Comparison of ENCODE assay signal across 41 cellular contexts in genomic region chr16:25643633-25644032, GRCh38. TPM values are rescaled to one million over a fixed set of nuclear protein-coding genes. Genes with fewer than 3 reads are reported as not detected.
"Had no signal": no experiment of that assay in that cellular context is flagged by ENCODE, and none has a peak within 500 bp of the region (broad histone marks: within the 10 kb centered on the region; RNA-seq: fewer than 3 reads in every experiment).

No MANE protein-coding gene starts in this region.

- H3K9me3 Mint-ChIP-seq: activated T-helper 2 cell treated with anti-CD3 and anti-CD28 coated beads, Interferon-gamma antibody, Interleukin-2, Interleukin-4, amounts not matched to agents 10 μg/mL and 5 μg/mL and 100 μg/mL, durations not matched to agents 14 hours and 24 hours and 36 hours had no signal

- H3K27me3 Mint-ChIP-seq: activated naive CD4-positive, alpha-beta T cell treated with anti-CD3 and anti-CD28 coated beads, Interleukin-2, amount 10 ng/mL, durations not matched to agents 7 days and 5 days; activated naive CD8-positive, alpha-beta T cell treated with anti-CD3 and anti-CD28 coated beads, Interleukin-2, amount 10 ng/mL, durations not matched to agents 7 days and 5 days had no signal

- H3K4me3 ChIP-seq: adrenal gland, ascending aorta, body of pancreas, breast epithelium, cardiac muscle cell had no signal

- H3K4me1 ChIP-seq: adrenal gland, ascending aorta, body of pancreas, breast epithelium had no signal

- H3K36me3 Mint-ChIP-seq: activated naive CD4-positive, alpha-beta T cell treated with anti-CD3 and anti-CD28 coated beads, Interleukin-2, amount 10 ng/mL, durations not matched to agents 7 days and 5 days; activated naive CD4-positive, alpha-beta T cell treated with anti-CD3 and anti-CD28 coated beads, Interleukin-2, amount 50 U/mL, for 24 hours; activated naive CD8-positive, alpha-beta T cell; activated naive CD8-positive, alpha-beta T cell treated with anti-CD3 and anti-CD28 coated beads for 36 hours; activated naive CD8-positive, alpha-beta T cell treated with anti-CD3 and anti-CD28 coated beads, Interleukin-2, amount 10 ng/mL, durations not matched to agents 7 days and 5 days; brain had no signal

- H3K36me3 ChIP-seq: adrenal gland, ascending aorta, brain microvascular endothelial cell, breast epithelium, cardiac muscle cell had no signal

- H3K27me3 ChIP-seq: adrenal gland, ascending aorta, body of pancreas, brain microvascular endothelial cell, breast epithelium, cardiac muscle cell had no signal

- H3K27ac ChIP-seq: adrenal gland, ascending aorta, body of pancreas, brain microvascular endothelial cell, breast epithelium, cardiac muscle cell had no signal

- ATAC-seq: activated naive CD4-positive, alpha-beta T cell treated with anti-CD3 and anti-CD28 coated beads, Interleukin-2, amount 50 U/mL, for 72 hours; activated naive CD8-positive, alpha-beta T cell treated with anti-CD3 and anti-CD28 coated beads, Interleukin-2, amount 50 U/mL, for 24 hours; activated T-cell treated with anti-CD3 and anti-CD28 coated beads, Interleukin-2, amount 50 U/mL, for 4 hours; activated T-cell treated with anti-CD3 and anti-CD28 coated beads, Interleukin-2, amount 50 U/mL, for 72 hours; activated T-helper 17 cell treated with anti-CD3 and anti-CD28 coated beads, Interleukin-2, amount 50 U/mL, for 72 hours; body of pancreas had no signal

- H3K4me3 Mint-ChIP-seq: activated naive CD4-positive, alpha-beta T cell treated with anti-CD3 and anti-CD28 coated beads for 36 hours; activated naive CD4-positive, alpha-beta T cell treated with anti-CD3 and anti-CD28 coated beads, Interleukin-2, amount 10 ng/mL, durations not matched to agents 7 days and 5 days; activated naive CD4-positive, alpha-beta T cell treated with anti-CD3 and anti-CD28 coated beads, Interleukin-2, amount 50 U/mL, for 24 hours; activated naive CD8-positive, alpha-beta T cell; activated naive CD8-positive, alpha-beta T cell treated with anti-CD3 and anti-CD28 coated beads for 36 hours; activated naive CD8-positive, alpha-beta T cell treated with anti-CD3 and anti-CD28 coated beads, Interleukin-2, amount 10 ng/mL, durations not matched to agents 7 days and 5 days; activated naive CD8-positive, alpha-beta T cell treated with anti-CD3 and anti-CD28 coated beads, Interleukin-2, amount 50 U/mL, for 24 hours; activated T-cell treated with anti-CD3 and anti-CD28 coated beads, Interleukin-2, amount 50 U/mL, for 24 hours; activated T-cell treated with anti-CD3 and anti-CD28 coated beads, Interleukin-2, amount 50 U/mL, for 4 hours; activated T-cell treated with anti-CD3 and anti-CD28 coated beads, Interleukin-2, amount 50 U/mL, for 72 hours; activated T-helper 1 cell treated with anti-CD3 and anti-CD28 coated beads, Interleukin-12 subunit alpha, Interleukin-12 subunit beta, Interleukin-2, Interleukin-4 antibody, amounts not matched to agents 30 ng/mL and 10 ng/mL and 1 ng/mL, durations not matched to agents 14 hours and 24 hours and 36 hours; activated T-helper 17 cell treated with anti-CD3 and anti-CD28 coated beads, Interleukin-2, amount 50 U/mL, for 72 hours; brain; central memory CD8-positive, alpha-beta T cell had no signal

- H3K27ac Mint-ChIP-seq: activated naive CD4-positive, alpha-beta T cell treated with anti-CD3 and anti-CD28 coated beads for 36 hours; activated naive CD4-positive, alpha-beta T cell treated with anti-CD3 and anti-CD28 coated beads, Interleukin-2, amount 10 ng/mL, durations not matched to agents 7 days and 5 days; activated naive CD4-positive, alpha-beta T cell treated with anti-CD3 and anti-CD28 coated beads, Interleukin-2, amount 50 U/mL, for 24 hours; activated naive CD4-positive, alpha-beta T cell treated with anti-CD3 and anti-CD28 coated beads, Interleukin-2, amount 50 U/mL, for 72 hours; activated naive CD8-positive, alpha-beta T cell; activated naive CD8-positive, alpha-beta T cell treated with anti-CD3 and anti-CD28 coated beads for 36 hours; activated naive CD8-positive, alpha-beta T cell treated with anti-CD3 and anti-CD28 coated beads, Interleukin-2, amount 10 ng/mL, durations not matched to agents 7 days and 5 days; activated naive CD8-positive, alpha-beta T cell treated with anti-CD3 and anti-CD28 coated beads, Interleukin-2, amount 50 U/mL, for 24 hours; activated T-cell treated with anti-CD3 and anti-CD28 coated beads, Interleukin-2, amount 50 U/mL, for 24 hours; activated T-cell treated with anti-CD3 and anti-CD28 coated beads, Interleukin-2, amount 50 U/mL, for 72 hours; activated T-helper 1 cell treated with anti-CD3 and anti-CD28 coated beads, Interleukin-12 subunit alpha, Interleukin-12 subunit beta, Interleukin-2, Interleukin-4 antibody, amounts not matched to agents 30 ng/mL and 10 ng/mL and 1 ng/mL, durations not matched to agents 14 hours and 24 hours and 36 hours; activated T-helper 17 cell treated with anti-CD3 and anti-CD28 coated beads, Interleukin-2, amount 50 U/mL, for 72 hours; activated T-helper 2 cell treated with anti-CD3 and anti-CD28 coated beads, Interferon-gamma antibody, Interleukin-2, Interleukin-4, amounts not matched to agents 10 μg/mL and 5 μg/mL and 100 μg/mL, durations not matched to agents 14 hours and 24 hours and 36 hours; brain had no signal

- DNase-seq: activated effector memory CD4-positive, alpha-beta T cell treated with anti-CD3 and anti-CD28 coated beads, Interleukin-2, amount 50 U/mL, for 16 hours; activated effector memory CD4-positive, alpha-beta T cell treated with Interleukin-2 at 50 U/mL for 16 hours; activated gamma-delta T cell; activated gamma-delta T cell treated with Interleukin-2 at 50 U/mL for 16 hours; activated naive CD4-positive, alpha-beta T cell; activated naive CD4-positive, alpha-beta T cell treated with anti-CD3 and anti-CD28 coated beads for 36 hours; activated naive CD4-positive, alpha-beta T cell treated with anti-CD3 and anti-CD28 coated beads, Interleukin-2, amount 10 ng/mL, durations not matched to agents 7 days and 5 days; activated naive CD4-positive, alpha-beta T cell treated with anti-CD3 and anti-CD28 coated beads, Interleukin-2, amount 50 U/mL, for 16 hours; activated naive CD4-positive, alpha-beta T cell treated with Interleukin-2 at 50 U/mL for 16 hours; activated naive CD8-positive, alpha-beta T cell treated with anti-CD3 and anti-CD28 coated beads for 36 hours; activated naive CD8-positive, alpha-beta T cell treated with anti-CD3 and anti-CD28 coated beads, Interleukin-2, amount 10 ng/mL, durations not matched to agents 7 days and 5 days; activated naive CD8-positive, alpha-beta T cell treated with anti-CD3 and anti-CD28 coated beads, Interleukin-2, amount 50 U/mL, for 24 hours; activated T-cell treated with anti-CD3 and anti-CD28 coated beads, Interleukin-2, amount 50 U/mL, for 1 hour; activated T-cell treated with anti-CD3 and anti-CD28 coated beads, Interleukin-2, amount 50 U/mL, for 24 hours; activated T-cell treated with anti-CD3 and anti-CD28 coated beads, Interleukin-2, amount 50 U/mL, for 4 hours; activated T-cell treated with anti-CD3 and anti-CD28 coated beads, Interleukin-2, amount 50 U/mL, for 48 hours; activated T-cell treated with anti-CD3 and anti-CD28 coated beads, Interleukin-2, amount 50 U/mL, for 72 hours; adrenal gland; amniotic stem cell; amygdala; anterior cingulate cortex; aorta; body of pancreas; brain microvascular endothelial cell; caudate nucleus; central memory CD4-positive, alpha-beta T cell; cerebellar nuclear complex had no signal

- H3K4me1 Mint-ChIP-seq: activated naive CD4-positive, alpha-beta T cell treated with anti-CD3 and anti-CD28 coated beads, Interleukin-2, amount 10 ng/mL, durations not matched to agents 7 days and 5 days; activated naive CD4-positive, alpha-beta T cell treated with anti-CD3 and anti-CD28 coated beads, Interleukin-2, amount 50 U/mL, for 24 hours; activated naive CD8-positive, alpha-beta T cell treated with anti-CD3 and anti-CD28 coated beads for 36 hours; activated naive CD8-positive, alpha-beta T cell treated with anti-CD3 and anti-CD28 coated beads, Interleukin-2, amount 10 ng/mL, durations not matched to agents 7 days and 5 days; activated naive CD8-positive, alpha-beta T cell treated with anti-CD3 and anti-CD28 coated beads, Interleukin-2, amount 50 U/mL, for 24 hours; activated T-helper 17 cell treated with anti-CD3 and anti-CD28 coated beads, Interleukin-2, amount 50 U/mL, for 72 hours; brain; central memory CD8-positive, alpha-beta T cell had no signal

- H3K9me3 ChIP-seq: adrenal gland, ascending aorta, body of pancreas, breast epithelium had no signal

RNA-seq across cellular contexts. Expression of gene HS3ST4, which starts 48.1 kb away (rescaled TPM):
- total RNA-seq: activated naive CD4-positive, alpha-beta T cell treated with anti-CD3 and anti-CD28 coated beads for 36 hours; activated naive CD4-positive, alpha-beta T cell treated with anti-CD3 and anti-CD28 coated beads, Interleukin-2, amount 50 U/mL, for 72 hours; activated naive CD8-positive, alpha-beta T cell treated with anti-CD3 and anti-CD28 coated beads for 36 hours; activated naive CD8-positive, alpha-beta T cell treated with anti-CD3 and anti-CD28 coated beads, Interleukin-2, amount 10 ng/mL, durations not matched to agents 7 days and 5 days; activated T-cell treated with anti-CD3 and anti-CD28 coated beads, Interleukin-2, amount 50 U/mL, for 4 hours; activated T-cell treated with anti-CD3 and anti-CD28 coated beads, Interleukin-2, amount 50 U/mL, for 72 hours; activated T-helper 1 cell treated with anti-CD3 and anti-CD28 coated beads, Interleukin-12 subunit alpha, Interleukin-12 subunit beta, Interleukin-2, Interleukin-4 antibody, amounts not matched to agents 30 ng/mL and 10 ng/mL and 1 ng/mL, durations not matched to agents 14 hours and 24 hours and 36 hours; activated T-helper 17 cell treated with anti-CD3 and anti-CD28 coated beads, Interleukin-2, amount 50 U/mL, for 72 hours; activated T-helper 2 cell treated with anti-CD3 and anti-CD28 coated beads, Interferon-gamma antibody, Interleukin-2, Interleukin-4, amounts not matched to agents 10 μg/mL and 5 μg/mL and 100 μg/mL, durations not matched to agents 14 hours and 24 hours and 36 hours; aorta; ascending aorta; body of pancreas; bronchial epithelial cell; cardiac septum; chondrocyte had no signal
- polyA plus RNA-seq: aorta had no signal
